In the genomic region with DNA sequence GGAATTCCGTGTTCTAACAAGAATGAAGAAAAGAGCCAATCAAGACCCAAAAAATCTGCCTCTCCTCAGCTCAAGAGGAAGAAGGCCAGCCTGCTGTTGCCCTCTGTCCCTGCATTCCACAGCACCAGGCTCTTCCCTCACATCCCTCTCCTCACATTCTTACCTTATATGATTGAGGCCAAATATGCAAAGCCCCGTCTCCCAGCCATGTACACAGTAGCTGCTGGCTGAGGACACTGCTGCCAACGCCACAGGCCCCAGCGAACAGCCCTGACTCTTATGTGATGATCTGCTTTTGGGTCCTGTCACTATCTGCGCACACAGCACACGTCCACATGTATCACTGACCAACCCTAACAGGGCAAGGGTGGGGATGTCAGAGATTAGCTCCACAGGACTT, we compare ENCODE assay signal across 12 cellular contexts.
DNase-seq lines count a peak whose midpoint lies in the region; ATAC-seq and TF ChIP-seq lines count a peak whose summit lies in the region.
"Had no signal": no experiment of that assay in that cellular context is flagged by ENCODE, and none has a peak within 500 bp of the region (broad histone marks: within the 10 kb centered on the region; RNA-seq: fewer than 3 reads in every experiment).

No MANE protein-coding gene starts in this region.

- H3K27ac Mint-ChIP-seq in progenitor cell of endocrine pancreas (peak overlapping the region; percentile 74), CD14-positive monocyte (no peak overlapping the region)

- intact Hi-C loops in CD14-positive monocyte (cut with micrococcal nuclease), result no loop called here

- H3K4me1 Mint-ChIP-seq in progenitor cell of endocrine pancreas (ENCODE audit: low read depth) (peaks cover 10% of the 10 kb centered on the region), CD14-positive monocyte (no peaks in the 10 kb centered on the region)

- H3K27me3 Mint-ChIP-seq in progenitor cell of endocrine pancreas, result no peaks in the 10 kb centered on the region
- H3K27me3 Mint-ChIP-seq in CD14-positive monocyte (ENCODE audit: low read depth in 3 of 3), result no peaks in the 10 kb centered on the region

- no peak overlapping the region for H3K4me3 Mint-ChIP-seq in progenitor cell of endocrine pancreas (ENCODE audit: low read depth)
- no peak overlapping the region for H3K4me3 Mint-ChIP-seq in CD14-positive monocyte

- H3K9me3 Mint-ChIP-seq in progenitor cell of endocrine pancreas (ENCODE audit: low read depth), result no peaks in the 10 kb centered on the region
- no peaks in the 10 kb centered on the region for H3K9me3 Mint-ChIP-seq in CD14-positive monocyte

- ATAC-seq in GM19023 (IDR thresholded peaks at IDR 0.05; ENCODE audit: unreplicated experiment), result peak; percentile 15
- ATAC-seq in HG02973 (IDR thresholded peaks at IDR 0.05; ENCODE audit: unreplicated experiment), result peak; percentile 36
- ATAC-seq in GM19455 (IDR thresholded peaks at IDR 0.05; ENCODE audit: unreplicated experiment), result no peak

- no peak overlapping the region for H3K4me3 ChIP-seq in choroid plexus epithelial cell (ENCODE audit: low read depth, low read length)
- H3K4me3 ChIP-seq: ovary had no signal

- TF ChIP-seq CTCF in choroid plexus epithelial cell (conservative IDR thresholded peaks at IDR 0.05; ENCODE audit: low read depth, low read length) (no peak), progenitor cell of endocrine pancreas (IDR thresholded peaks at IDR 0.05; ENCODE audit: unreplicated experiment) (no peak), CD14-positive monocyte (IDR thresholded peaks at IDR 0.05) (no peak)

- DNase-seq in choroid plexus epithelial cell (ENCODE audit: low read depth), result peak; percentile 23
- no peak for DNase-seq in progenitor cell of endocrine pancreas (ENCODE audit: low spot score, unreplicated experiment)
- no peak for DNase-seq in CD14-positive monocyte (ENCODE audit: low spot score)
- DNase-seq in NCI-H345 treated with DMSO at 0.1 percent for 48 hours (lab: John Stamatoyannopoulos, UW; ENCODE audit: unreplicated experiment), result no peak
- no peak for DNase-seq in HPDE6-E6E7 (ENCODE audit: extremely low spot score)
- DNase-seq: activated gamma-delta T cell treated with Interleukin-2 at 50 U/mL for 16 hours; effector CD4-positive, alpha-beta T cell; NCI-H1092; ovary had no signal

- no peaks in the 10 kb centered on the region for H3K36me3 Mint-ChIP-seq in progenitor cell of endocrine pancreas (ENCODE audit: insufficient read depth)
- H3K36me3 Mint-ChIP-seq in CD14-positive monocyte, result no peaks in the 10 kb centered on the region
